In the genomic region with DNA sequence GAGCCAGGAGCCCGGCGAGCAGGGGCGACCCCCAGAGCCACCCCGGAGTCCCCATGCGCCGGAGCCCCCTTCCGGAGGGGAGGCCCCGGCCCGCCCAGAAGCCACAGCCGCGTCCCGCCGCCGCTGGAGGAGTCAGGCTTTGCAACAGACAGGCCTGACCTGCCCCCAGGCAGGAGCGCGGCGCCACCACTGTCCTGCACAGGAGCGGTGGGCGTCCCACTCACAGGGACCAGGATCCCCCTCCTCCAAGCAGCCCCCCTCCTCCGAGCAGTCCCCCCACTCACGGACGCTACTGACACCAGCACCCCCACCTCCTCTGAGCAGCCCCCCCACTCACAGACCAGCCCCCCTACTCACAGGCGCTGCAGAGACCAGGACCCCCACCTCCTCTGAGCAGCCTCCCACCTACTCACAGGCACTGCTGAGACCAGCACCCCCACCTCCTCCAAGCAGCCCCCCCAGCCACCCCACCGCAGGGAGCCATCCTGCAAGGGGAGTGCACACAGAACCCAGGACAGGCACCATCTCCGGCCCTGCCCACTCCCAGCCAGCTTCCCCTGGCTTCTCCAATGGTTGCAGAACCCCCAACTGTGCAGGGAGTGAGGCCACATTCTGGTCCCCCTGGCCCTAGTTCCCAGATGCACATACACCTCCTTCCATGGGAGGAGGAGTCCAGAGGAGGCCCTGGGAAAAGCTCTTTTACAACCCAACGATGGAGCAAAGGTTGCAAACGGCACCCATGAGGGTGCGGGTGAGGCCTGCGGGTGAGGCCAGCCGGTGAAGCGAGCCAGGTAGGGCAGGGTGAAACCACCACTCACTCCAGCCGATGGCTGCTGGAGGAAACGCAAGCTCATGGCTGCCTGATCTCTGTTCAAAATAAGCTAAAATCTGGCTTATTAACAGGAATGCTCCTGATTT, we compare ENCODE assay signal across 8 cellular contexts.
DNase-seq lines count a peak whose midpoint lies in the region; ATAC-seq and TF ChIP-seq lines count a peak whose summit lies in the region.

No MANE protein-coding gene starts in this region.

- H3K27ac Mint-ChIP-seq in natural killer cell: peak overlapping the region; percentile 38 to 88

- no peaks in the 10 kb centered on the region for H3K36me3 Mint-ChIP-seq in natural killer cell

- peak overlapping the region; percentile 66 for H3K4me3 ChIP-seq in epithelial cell of esophagus (ENCODE audit: low read length)

- TF ChIP-seq CTCF in epithelial cell of esophagus (IDR thresholded peaks at IDR 0.05; ENCODE audit: insufficient read depth, low read depth, low read length, missing control alignments) (no peak), natural killer cell (IDR thresholded peaks at IDR 0.05) (no peak)

- peaks cover 34 to 59% of the 10 kb centered on the region in 2 donors for H3K4me1 Mint-ChIP-seq in natural killer cell

- peak overlapping the region; percentile 88 for H3K4me3 Mint-ChIP-seq in natural killer cell

- ATAC-seq in HG02798 (IDR thresholded peaks at IDR 0.05; ENCODE audit: poor library complexity, unreplicated experiment): peak; percentile 28
- peak; percentile 48 to 52 (median 50) for ATAC-seq in natural killer cell
- no peak for ATAC-seq in HG03571 (IDR thresholded peaks at IDR 0.05; ENCODE audit: unreplicated experiment)

- intact Hi-C loops in natural killer cell (cut with micrococcal nuclease): no loop called here

- H3K9me3 Mint-ChIP-seq in natural killer cell: no peaks in the 10 kb centered on the region

- DNase-seq in ELF-1 (ENCODE audit: low read depth, low spot score) (peak; percentile 41), UCSD-AML1 (lab: John Stamatoyannopoulos, UW; ENCODE audit: unreplicated experiment) (peak; percentile 59), epithelial cell of esophagus (ENCODE audit: low read depth) (no peak), natural killer cell (no peak), SKM-1 (lab: John Stamatoyannopoulos, UW; ENCODE audit: unreplicated experiment) (no peak), T1000 (lab: John Stamatoyannopoulos, UW) (no peak)

- no peaks in the 10 kb centered on the region for H3K27me3 Mint-ChIP-seq in natural killer cell (ENCODE audit: low read depth in 2 of 2)

Comparison
In these comparisons a context has a peak if more than half of its experiments do, and no peak if none do; other contexts are left out.
1. DNase-seq: peak in ELF-1 (single experiment) and UCSD-AML1 (single experiment); none in epithelial cell of esophagus (single experiment), natural killer cell (single experiment), SKM-1 (single experiment) and T1000 (single experiment).